8 cellular contexts compared by ENCODE assay signal in genomic region chr6:163427498-163428254, GRCh38. TPM values are rescaled to one million over a fixed set of nuclear protein-coding genes. Genes with fewer than 3 reads are reported as not detected.
DNase-seq lines count a peak whose midpoint lies in the region; ATAC-seq, FAIRE-seq and TF ChIP-seq lines count a peak whose summit lies in the region.

No MANE protein-coding gene starts in this region.

- no peak for ATAC-seq in GM19455 (IDR thresholded peaks at IDR 0.05; ENCODE audit: unreplicated experiment)

- H4K91ac ChIP-seq in neuronal stem cell (ENCODE audit: low read depth, low read length, poor library complexity) = no peak overlapping the region

- H3K36me3 ChIP-seq in GM06990 (ENCODE audit: control insufficient read depth, insufficient read depth, low read length) = no peaks in the 10 kb centered on the region
- H3K36me3 ChIP-seq in neuronal stem cell (replicated peaks in 1 of 2; ENCODE audit: control insufficient read depth in 2 of 2, insufficient read depth in 2 of 2, low read length in 2 of 2) = peaks cover 0 to 76% of the 10 kb centered on the region in 2 donors

- no peak overlapping the region for H4K8ac ChIP-seq in neuronal stem cell (ENCODE audit: low read depth, low read length)

- no CpG with 5 or more reads among the region's 6 CpGs for WGBS in neuronal stem cell (ENCODE audit: extremely low coverage in 2 of 2, insufficient read length in 2 of 2, insufficient replicate concordance in 1 of 2), 2 donors

- DNase-seq in GM06990 (ENCODE audit: extremely low read depth, insufficient read length) (no peak), NCI-H226 (peak; percentile 35), neuronal stem cell (ENCODE audit: low spot score) (no peak), 8988T (no peak), mesenteric fat pad (ENCODE audit: low spot score) (no peak)
- no peak for DNase-seq in activated T-cell treated with anti-CD3 and anti-CD28 coated beads, Interleukin-2, amount 50 U/mL, for 1 hour

- no peaks in the 10 kb centered on the region for H3K27me3 ChIP-seq in GM06990 (replicated peaks; ENCODE audit: control insufficient read depth, insufficient read depth, low read length)
- no peaks in the 10 kb centered on the region for H3K27me3 ChIP-seq in neuronal stem cell (ENCODE audit: control insufficient read depth in 3 of 3, insufficient read depth in 3 of 3, low read depth in 1 of 3, low read length in 3 of 3)

- no peak overlapping the region for H2AFZ ChIP-seq in neuronal stem cell (ENCODE audit: low read length)

- no peak overlapping the region for H3K18ac ChIP-seq in neuronal stem cell (ENCODE audit: low read length)

- no peak overlapping the region for H3K4ac ChIP-seq in neuronal stem cell (ENCODE audit: low read length)

- H2BK12ac ChIP-seq in neuronal stem cell (ENCODE audit: low read length) = no peak overlapping the region

- no peak overlapping the region for H3K27ac ChIP-seq in neuronal stem cell (replicated peaks; ENCODE audit: low read length)

- no peak overlapping the region for H2BK15ac ChIP-seq in neuronal stem cell (ENCODE audit: low read length)

- peak; percentile 80 for FAIRE-seq in endometrium (lab: Jason Lieb, UNC)

- H2AK5ac ChIP-seq in neuronal stem cell (ENCODE audit: low read depth, low read length) = no peak overlapping the region

- H3K4me3 ChIP-seq in GM06990 (replicated peaks; ENCODE audit: low read depth, low read length) = no peak overlapping the region
- H3K4me3 ChIP-seq in neuronal stem cell (ENCODE audit: low read length in 2 of 2) = no peak overlapping the region

- no peaks in the 10 kb centered on the region for H3K79me1 ChIP-seq in neuronal stem cell (ENCODE audit: low read depth, low read length)

- no peak overlapping the region for H2BK120ac ChIP-seq in neuronal stem cell (ENCODE audit: low read depth, low read length)

- H3K23ac ChIP-seq in neuronal stem cell (ENCODE audit: low read depth, low read length, poor library complexity) = no peak overlapping the region

- TF ChIP-seq CTCF in GM06990 (IDR thresholded peaks at IDR 0.05; ENCODE audit: insufficient read depth, low read length, poor library complexity, severe bottlenecking) = peak; percentile 13

- no peak overlapping the region for H2BK5ac ChIP-seq in neuronal stem cell (ENCODE audit: low read length)

- no peak overlapping the region for H3K4me2 ChIP-seq in neuronal stem cell (ENCODE audit: insufficient read depth, low read length, poor library complexity, severe bottlenecking)

- H3K4me1 ChIP-seq in neuronal stem cell (ENCODE audit: control insufficient read depth in 2 of 2, insufficient read depth in 1 of 2, low read depth in 1 of 2, low read length in 2 of 2) = peaks cover 5 to 9% of the 10 kb centered on the region in 2 donors

- H3K9ac ChIP-seq in neuronal stem cell (ENCODE audit: low read depth, low read length, poor library complexity) = peak overlapping the region; percentile 50

- peaks cover 0 to 22% of the 10 kb centered on the region in 2 donors for H3K9me3 ChIP-seq in neuronal stem cell (replicated peaks in 1 of 2; ENCODE audit: control insufficient read depth in 2 of 2, insufficient read depth in 1 of 2, low read depth in 1 of 2, low read length in 2 of 2)

- H3K14ac ChIP-seq in neuronal stem cell (ENCODE audit: low read length) = no peak overlapping the region

RNA-seq across cellular contexts. Expression of gene QKI, which starts 13.2 kb away (rescaled TPM):
- 174 TPM for polyA plus RNA-seq in neuronal stem cell (2013, experiment 1 of 2)
- polyA plus RNA-seq in neuronal stem cell (2013, experiment 2 of 2) = 177 TPM
- total RNA-seq in mesenteric fat pad = 267 TPM
